36 cellular contexts compared by ENCODE assay signal in the genomic region with DNA sequence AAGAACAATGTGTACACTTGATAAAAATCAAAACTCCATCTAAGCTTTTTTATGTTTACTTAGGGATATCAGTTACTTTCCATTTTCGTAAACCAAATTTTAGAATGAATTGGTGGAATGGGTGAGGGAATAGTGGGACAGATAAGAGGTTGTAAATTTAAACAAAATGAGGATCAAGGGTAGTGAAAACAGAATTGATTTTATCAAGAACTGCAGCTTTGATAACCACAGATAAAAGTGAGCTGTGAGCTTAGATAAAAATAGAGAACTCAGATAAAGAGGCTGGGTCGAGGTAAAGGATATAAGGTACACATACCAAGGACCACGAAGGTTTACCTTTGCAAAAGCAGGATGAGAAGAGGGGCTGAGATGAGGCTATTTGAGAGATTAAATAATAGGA.
"Had no signal": no experiment of that assay in that cellular context is flagged by ENCODE, and none has a peak within 500 bp of the region (broad histone marks: within the 10 kb centered on the region; RNA-seq: fewer than 3 reads in every experiment).

No MANE protein-coding gene starts in this region.

- H3K4me3 ChIP-seq: MG63 had no signal

- H3K36me3 ChIP-seq: MG63 had no signal

- DNase-seq: Karpas-422, Kasumi-1, MG63, MM.1S, MV-4-11, NCI-H1048, NCI-H1092, NCI-H1092 treated with DMSO at 0.1 percent for 48 hours, NCI-H1105, NCI-H1105 treated with DMSO at 0.1 percent for 48 hours, NCI-H1417, NCI-H1417 treated with DMSO at 0.1 percent for 48 hours, NCI-H1436, NCI-H1436 treated with DMSO at 0.1 percent for 48 hours, NCI-H146, NCI-H1694, NCI-H1694 treated with DMSO at 0.1 percent for 48 hours, NCI-H187, NCI-H187 treated with DMSO at 0.1 percent for 48 hours, NCI-H1930, NCI-H2029, NCI-H2029 treated with DMSO at 0.1 percent for 48 hours, NCI-H2081, NCI-H2081 treated with DMSO at 0.1 percent for 48 hours, NCI-H2107, NCI-H2171, NCI-H2171 treated with DMSO at 0.1 percent for 48 hours, NCI-H2227 treated with DMSO at 0.1 percent for 48 hours, NCI-H226, NCI-H345, NCI-H446, NCI-H446 treated with DMSO at 0.1 percent for 48 hours, NCI-H510A, NCI-H510A treated with DMSO at 0.1 percent for 48 hours, NCI-H524, NCI-H524 treated with DMSO at 0.1 percent for 48 hours had no signal

- H3K9me3 ChIP-seq: MG63 had no signal
